Comparison of ENCODE assay signal across 12 cellular contexts in genomic region chr13:30107536-30108136, GRCh38.
A peak's percentile ranks its signal among the peaks of the same experiment; 100 is the strongest.
DNase-seq lines count a peak whose midpoint lies in the region; ATAC-seq and TF ChIP-seq lines count a peak whose summit lies in the region.
"Had no signal": no experiment of that assay in that cellular context is flagged by ENCODE, and none has a peak within 500 bp of the region (broad histone marks: within the 10 kb centered on the region; RNA-seq: fewer than 3 reads in every experiment).

No MANE protein-coding gene starts in this region.

- no peak overlapping the region for H2AFZ ChIP-seq in hepatocyte

- no peaks in the 10 kb centered on the region for H3K36me3 Mint-ChIP-seq in activated T-cell treated with anti-CD3 and anti-CD28 coated beads, Interleukin-2, amount 50 U/mL, for 72 hours (ENCODE audit: insufficient read depth in 2 of 2)

- in situ Hi-C loops in KBM-7 (cut with MboI; ENCODE audit: low pct_unique_long_range_greater_than_20kb, low sequenced_read_pairs): no loop called here

- H3K9me3 Mint-ChIP-seq in activated T-cell treated with anti-CD3 and anti-CD28 coated beads, Interleukin-2, amount 50 U/mL, for 72 hours: no peaks in the 10 kb centered on the region
- H3K9me3 Mint-ChIP-seq: activated CD4-positive, alpha-beta T cell treated with anti-CD3 and anti-CD28 coated beads, Interleukin-2, amount 10 ng/mL, durations not matched to agents 7 days and 5 days; activated naive CD4-positive, alpha-beta T cell treated with anti-CD3 and anti-CD28 coated beads for 36 hours had no signal

- H3K27ac Mint-ChIP-seq in activated T-cell treated with anti-CD3 and anti-CD28 coated beads, Interleukin-2, amount 50 U/mL, for 72 hours: no peak overlapping the region
- H3K27ac Mint-ChIP-seq: activated CD4-positive, alpha-beta T cell treated with anti-CD3 and anti-CD28 coated beads, Interleukin-2, amount 10 ng/mL, durations not matched to agents 7 days and 5 days; activated naive CD4-positive, alpha-beta T cell treated with anti-CD3 and anti-CD28 coated beads for 36 hours had no signal

- TF ChIP-seq CTCF in hepatocyte (IDR thresholded peaks at IDR 0.05; ENCODE audit: poor library complexity) (no peak), upper lobe of right lung (IDR thresholded peaks at IDR 0.05) (no peak)

- WGBS in hepatocyte (ENCODE audit: low lambda C conversion rate, missing lambda C conversion rate): 92% methylated on average over 13 of the region's 13 CpGs

- no peaks in the 10 kb centered on the region for H4K20me1 ChIP-seq in hepatocyte (ENCODE audit: insufficient read depth, poor library complexity, severe bottlenecking)

- no peak overlapping the region for H3K4me2 ChIP-seq in hepatocyte

- intact Hi-C loops in cardiac septum (cut with DNase I) (no loop called here), Right ventricle myocardium superior (cut with DNase I) (no loop called here), upper lobe of right lung (cut with DNase I) (no loop called here)

- H3K36me3 ChIP-seq in hepatocyte (replicated peaks; ENCODE audit: insufficient read depth, low read depth) (no peaks in the 10 kb centered on the region), upper lobe of right lung (no peaks in the 10 kb centered on the region)

- H3K9me2 ChIP-seq in hepatocyte (replicated peaks; ENCODE audit: insufficient read depth): no peaks in the 10 kb centered on the region

- H3K9me3 ChIP-seq in hepatocyte (ENCODE audit: low read depth): no peaks in the 10 kb centered on the region
- H3K9me3 ChIP-seq in upper lobe of right lung: no peaks in the 10 kb centered on the region
- H3K9me3 ChIP-seq: testis had no signal

- H3K4me1 Mint-ChIP-seq in activated T-cell treated with anti-CD3 and anti-CD28 coated beads, Interleukin-2, amount 50 U/mL, for 72 hours (ENCODE audit: low read depth): peaks cover 11% of the 10 kb centered on the region

- peak overlapping the region; percentile 89 for H3K27ac ChIP-seq in hepatocyte
- H3K27ac ChIP-seq in upper lobe of right lung: no peak overlapping the region
- H3K27ac ChIP-seq: testis had no signal

- ATAC-seq in Right ventricle myocardium superior (ENCODE audit: poor library complexity) (no peak), SK-N-SH treated with all-trans-retinoic acid at 6 μM for 48 hours (peak; percentile 33; the same call in 2 of the 3 replicates), upper lobe of right lung (peak; percentile 16)
- ATAC-seq in activated T-cell treated with anti-CD3 and anti-CD28 coated beads, Interleukin-2, amount 50 U/mL, for 72 hours (replicated peaks in 1 of 2): no peak

- H3K27me3 ChIP-seq in hepatocyte: no peaks in the 10 kb centered on the region
- no peaks in the 10 kb centered on the region for H3K27me3 ChIP-seq in upper lobe of right lung
- H3K27me3 ChIP-seq: testis had no signal

- no peaks in the 10 kb centered on the region for H3K27me3 Mint-ChIP-seq in activated T-cell treated with anti-CD3 and anti-CD28 coated beads, Interleukin-2, amount 50 U/mL, for 72 hours (ENCODE audit: low read depth)

- DNase-seq in cardiac septum (ENCODE audit: low spot score): peak; percentile 64
- no peak for DNase-seq in Right ventricle myocardium superior
- DNase-seq in hepatocyte (ENCODE audit: low spot score): no peak
- peak; percentile 71 for DNase-seq in upper lobe of right lung
- DNase-seq in KBM-7: no peak
- DNase-seq in activated T-cell treated with anti-CD3 and anti-CD28 coated beads, Interleukin-2, amount 50 U/mL, for 72 hours: no peak
- no peak for DNase-seq in stimulated activated CD4-positive, alpha-beta T cell treated with anti-CD3 and anti-CD28 coated beads, Interleukin-4, amount 100 ng/mL, for 4 hours
- DNase-seq: activated CD4-positive, alpha-beta T cell treated with anti-CD3 and anti-CD28 coated beads, Interleukin-2, amount 10 ng/mL, durations not matched to agents 7 days and 5 days; activated naive CD4-positive, alpha-beta T cell treated with anti-CD3 and anti-CD28 coated beads for 36 hours; retina; testis had no signal

- H3K4me1 ChIP-seq in hepatocyte (ENCODE audit: insufficient read depth) (peaks cover 24% of the 10 kb centered on the region), upper lobe of right lung (no peaks in the 10 kb centered on the region)
- H3K4me1 ChIP-seq: testis had no signal

- no peaks in the 10 kb centered on the region for H3K79me2 ChIP-seq in hepatocyte

- H3K4me3 Mint-ChIP-seq in activated T-cell treated with anti-CD3 and anti-CD28 coated beads, Interleukin-2, amount 50 U/mL, for 72 hours: no peak overlapping the region
- H3K4me3 Mint-ChIP-seq: activated CD4-positive, alpha-beta T cell treated with anti-CD3 and anti-CD28 coated beads, Interleukin-2, amount 10 ng/mL, durations not matched to agents 7 days and 5 days; activated naive CD4-positive, alpha-beta T cell treated with anti-CD3 and anti-CD28 coated beads for 36 hours had no signal

- no peak overlapping the region for H3K4me3 ChIP-seq in hepatocyte
- no peak overlapping the region for H3K4me3 ChIP-seq in upper lobe of right lung
- H3K4me3 ChIP-seq: testis had no signal

TF ChIP-seq in SK-N-SH treated with all-trans-retinoic acid at 6 μM for 48 hours, 23 proteins besides CTCF, POLR2A, EP300 and RAD21 (continues in another document):
- TF ChIP-seq TOX (CRISPR knock-in tag; IDR thresholded peaks at IDR 0.05; ENCODE audit: borderline replicate concordance) (no peak), ZNF565 (CRISPR knock-in tag; conservative IDR thresholded peaks at IDR 0.05; ENCODE audit: low read depth) (no peak), ZNF70 (CRISPR knock-in tag; IDR thresholded peaks at IDR 0.05) (no peak), ZFP3 (CRISPR knock-in tag; IDR thresholded peaks at IDR 0.05) (no peak), ZFP30 (CRISPR knock-in tag; IDR thresholded peaks at IDR 0.05) (no peak), GLIS3 (CRISPR knock-in tag; IDR thresholded peaks at IDR 0.05) (no peak), TSHZ2 (CRISPR knock-in tag; IDR thresholded peaks at IDR 0.05) (no peak), PATZ1 (CRISPR knock-in tag; IDR thresholded peaks at IDR 0.05; ENCODE audit: borderline replicate concordance) (no peak), CSRNP3 (CRISPR knock-in tag; IDR thresholded peaks at IDR 0.05) (no peak), OSR1 (CRISPR knock-in tag; IDR thresholded peaks at IDR 0.05) (no peak), BACH2 (CRISPR knock-in tag; IDR thresholded peaks at IDR 0.05; ENCODE audit: borderline replicate concordance) (no peak), PPARA (CRISPR knock-in tag; IDR thresholded peaks at IDR 0.05; ENCODE audit: borderline replicate concordance) (no peak), ZNF8 (CRISPR knock-in tag; IDR thresholded peaks at IDR 0.05) (no peak)

Comparison
In these comparisons a context has a peak if more than half of its experiments do, and no peak if none do; other contexts are left out.
1. DNase-seq: peak in cardiac septum (single experiment) and upper lobe of right lung (single experiment); none in Right ventricle myocardium superior (single experiment), hepatocyte (single experiment), KBM-7 (single experiment), activated T-cell treated with anti-CD3 and anti-CD28 coated beads, Interleukin-2, amount 50 U/mL, for 72 hours (0 of 2) and stimulated activated CD4-positive, alpha-beta T cell treated with anti-CD3 and anti-CD28 coated beads, Interleukin-4, amount 100 ng/mL, for 4 hours (0 of 2).
2. ATAC-seq: peak in SK-N-SH treated with all-trans-retinoic acid at 6 μM for 48 hours (single experiment) and upper lobe of right lung (single experiment); none in Right ventricle myocardium superior (single experiment) and activated T-cell treated with anti-CD3 and anti-CD28 coated beads, Interleukin-2, amount 50 U/mL, for 72 hours (0 of 2).